In genomic region chr6:108170607-108171290, GRCh38 we compare ENCODE assay signal across 21 cellular contexts. TPM values are rescaled to one million over a fixed set of nuclear protein-coding genes. Genes with fewer than 3 reads are reported as not detected.
DNase-seq lines count a peak whose midpoint lies in the region; ATAC-seq and TF ChIP-seq lines count a peak whose summit lies in the region.
"Had no signal": no experiment of that assay in that cellular context is flagged by ENCODE, and none has a peak within 500 bp of the region (broad histone marks: within the 10 kb centered on the region; RNA-seq: fewer than 3 reads in every experiment).

No MANE protein-coding gene starts in this region.

- no peak overlapping the region for H3K27ac ChIP-seq in iPS-18a (ENCODE audit: low read length)
- H3K27ac ChIP-seq: BLaER1, brain microvascular endothelial cell, colonic mucosa, pancreas, VCaP had no signal

- no peak overlapping the region for H3K9ac ChIP-seq in iPS-18a (ENCODE audit: low read length)
- H3K9ac ChIP-seq: BLaER1 had no signal

- peak overlapping the region; percentile 12 for H3K4me3 ChIP-seq in iPS-18a (ENCODE audit: low read length)
- H3K4me3 ChIP-seq: BLaER1, colonic mucosa, pancreas had no signal

- peaks cover 43% of the 10 kb centered on the region for H3K4me1 Mint-ChIP-seq in activated CD8-positive, alpha-beta T cell treated with anti-CD3 and anti-CD28 coated beads for 36 hours (ENCODE audit: low read depth)
- H3K4me1 Mint-ChIP-seq in activated CD8-positive, alpha-beta T cell treated with anti-CD3 and anti-CD28 coated beads, Interleukin-2, amount 10 ng/mL, durations not matched to agents 7 days and 5 days (ENCODE audit: low read depth): peaks cover 35% of the 10 kb centered on the region
- peaks cover 46% of the 10 kb centered on the region for H3K4me1 Mint-ChIP-seq in activated B cell treated with CpG ODN at 0.5 μM for 24 hours

- H3K27me3 ChIP-seq in iPS-18a (ENCODE audit: control insufficient read depth, insufficient read depth, low read length): peaks cover 100% of the 10 kb centered on the region

- intact Hi-C loops in activated CD8-positive, alpha-beta T cell treated with anti-CD3 and anti-CD28 coated beads for 36 hours (cut with micrococcal nuclease): no loop called here
- intact Hi-C loops in activated B cell treated with CpG ODN at 0.5 μM for 24 hours (cut with micrococcal nuclease): loop anchor here (1.0 to 5.0 kb wide), 3 partner anchors 7 to 357 kb away; no protein-coding TSS in a partner anchor

- peaks cover 3% of the 10 kb centered on the region for H3K9me3 ChIP-seq in iPS-18a (ENCODE audit: control insufficient read depth, low read depth, low read length)
- H3K9me3 ChIP-seq: colonic mucosa, pancreas had no signal

- no peak overlapping the region for H3K27ac Mint-ChIP-seq in activated CD8-positive, alpha-beta T cell treated with anti-CD3 and anti-CD28 coated beads for 36 hours
- no peak overlapping the region for H3K27ac Mint-ChIP-seq in activated CD8-positive, alpha-beta T cell treated with anti-CD3 and anti-CD28 coated beads, Interleukin-2, amount 10 ng/mL, durations not matched to agents 7 days and 5 days
- H3K27ac Mint-ChIP-seq in activated B cell treated with CpG ODN at 0.5 μM for 24 hours: no peak overlapping the region

- H3K4me3 Mint-ChIP-seq in activated CD8-positive, alpha-beta T cell treated with anti-CD3 and anti-CD28 coated beads for 36 hours: no peak overlapping the region
- no peak overlapping the region for H3K4me3 Mint-ChIP-seq in activated CD8-positive, alpha-beta T cell treated with anti-CD3 and anti-CD28 coated beads, Interleukin-2, amount 10 ng/mL, durations not matched to agents 7 days and 5 days
- peak overlapping the region; percentile 20 for H3K4me3 Mint-ChIP-seq in activated B cell treated with CpG ODN at 0.5 μM for 24 hours

- peaks cover 34% of the 10 kb centered on the region for H3K4me1 ChIP-seq in iPS-18a (ENCODE audit: control insufficient read depth, low read depth, low read length)
- H3K4me1 ChIP-seq: BLaER1 had no signal

- POLR2A ChIA-PET in activated CD8-positive, alpha-beta T cell treated with anti-CD3 and anti-CD28 coated beads for 36 hours (lab: Charles Lee): no interaction called here
- POLR2A ChIA-PET in activated CD8-positive, alpha-beta T cell treated with anti-CD3 and anti-CD28 coated beads, Interleukin-2, amount 10 ng/mL, durations not matched to agents 7 days and 5 days (lab: Charles Lee): no interaction called here
- POLR2A ChIA-PET in activated B cell treated with CpG ODN at 0.5 μM for 24 hours (lab: Charles Lee): interaction anchor here (1.5 kb wide), 1 partner anchor 90 kb away, joined by 3 read pairs; the partner anchor contains the start of gene SNX3

- no peaks in the 10 kb centered on the region for H3K9me3 Mint-ChIP-seq in activated CD8-positive, alpha-beta T cell treated with anti-CD3 and anti-CD28 coated beads for 36 hours
- H3K9me3 Mint-ChIP-seq in activated CD8-positive, alpha-beta T cell treated with anti-CD3 and anti-CD28 coated beads, Interleukin-2, amount 10 ng/mL, durations not matched to agents 7 days and 5 days (ENCODE audit: insufficient read depth): no peaks in the 10 kb centered on the region
- peaks cover 4% of the 10 kb centered on the region for H3K9me3 Mint-ChIP-seq in activated B cell treated with CpG ODN at 0.5 μM for 24 hours

- ATAC-seq in activated CD8-positive, alpha-beta T cell treated with anti-CD3 and anti-CD28 coated beads for 36 hours: no peak
- no peak for ATAC-seq in activated CD8-positive, alpha-beta T cell treated with anti-CD3 and anti-CD28 coated beads, Interleukin-2, amount 10 ng/mL, durations not matched to agents 7 days and 5 days
- ATAC-seq in activated B cell treated with CpG ODN at 0.5 μM for 24 hours (ENCODE audit: low read depth) (no peak), GM21515 (IDR thresholded peaks at IDR 0.05; ENCODE audit: unreplicated experiment) (no peak)
- ATAC-seq: pancreas, sciatic nerve had no signal

- CTCF ChIA-PET in activated CD8-positive, alpha-beta T cell treated with anti-CD3 and anti-CD28 coated beads for 36 hours (lab: Charles Lee): interaction anchor here (1.4 to 2.7 kb wide), 2 partner anchors 321 kb away, joined by 4 to 8 read pairs; no protein-coding TSS in a partner anchor
- CTCF ChIA-PET in activated CD8-positive, alpha-beta T cell treated with anti-CD3 and anti-CD28 coated beads, Interleukin-2, amount 10 ng/mL, durations not matched to agents 7 days and 5 days (lab: Charles Lee): no interaction called here
- CTCF ChIA-PET in activated B cell treated with CpG ODN at 0.5 μM for 24 hours (lab: Charles Lee): no interaction called here

- H3K36me3 ChIP-seq in iPS-18a (ENCODE audit: control insufficient read depth, low read depth, low read length): no peaks in the 10 kb centered on the region
- H3K36me3 ChIP-seq: BLaER1, brain microvascular endothelial cell, colonic mucosa, pancreas had no signal

- peak; percentile 8 for DNase-seq in activated CD8-positive, alpha-beta T cell treated with anti-CD3 and anti-CD28 coated beads for 36 hours
- DNase-seq in activated CD8-positive, alpha-beta T cell treated with anti-CD3 and anti-CD28 coated beads, Interleukin-2, amount 10 ng/mL, durations not matched to agents 7 days and 5 days: no peak
- DNase-seq in activated B cell treated with CpG ODN at 0.5 μM for 24 hours (no peak), retina (peak; percentile 50), NCI-H510A (lab: John Stamatoyannopoulos, UW) (no peak), RKO (ENCODE audit: low spot score) (no peak)
- DNase-seq: brain microvascular endothelial cell, colonic mucosa, KG1, NCI-H1694 treated with DMSO at 0.1 percent for 48 hours, NCI-H748 treated with DMSO at 0.1 percent for 48 hours, OCI-M1, pancreas had no signal

- peaks cover 83% of the 10 kb centered on the region for H3K27me3 Mint-ChIP-seq in activated CD8-positive, alpha-beta T cell treated with anti-CD3 and anti-CD28 coated beads for 36 hours
- peaks cover 77% of the 10 kb centered on the region for H3K27me3 Mint-ChIP-seq in activated CD8-positive, alpha-beta T cell treated with anti-CD3 and anti-CD28 coated beads, Interleukin-2, amount 10 ng/mL, durations not matched to agents 7 days and 5 days (ENCODE audit: low read depth)
- peaks cover 71% of the 10 kb centered on the region for H3K27me3 Mint-ChIP-seq in activated B cell treated with CpG ODN at 0.5 μM for 24 hours

- TF ChIP-seq CTCF in activated CD8-positive, alpha-beta T cell treated with anti-CD3 and anti-CD28 coated beads for 36 hours (IDR thresholded peaks at IDR 0.05): no peak
- TF ChIP-seq CTCF in activated B cell treated with CpG ODN at 0.5 μM for 24 hours (IDR thresholded peaks at IDR 0.05): no peak

- H3K36me3 Mint-ChIP-seq in activated CD8-positive, alpha-beta T cell treated with anti-CD3 and anti-CD28 coated beads for 36 hours (ENCODE audit: low read depth): no peaks in the 10 kb centered on the region
- peaks cover 13% of the 10 kb centered on the region for H3K36me3 Mint-ChIP-seq in activated CD8-positive, alpha-beta T cell treated with anti-CD3 and anti-CD28 coated beads, Interleukin-2, amount 10 ng/mL, durations not matched to agents 7 days and 5 days (ENCODE audit: low read depth)
- H3K36me3 Mint-ChIP-seq in activated B cell treated with CpG ODN at 0.5 μM for 24 hours (ENCODE audit: low read depth): peaks cover 4% of the 10 kb centered on the region

RNA-seq across cellular contexts. Expression of gene NR2E1, which starts 4.9 kb away (rescaled TPM):
- total RNA-seq in activated CD8-positive, alpha-beta T cell treated with anti-CD3 and anti-CD28 coated beads for 36 hours: not detected
- not detected for total RNA-seq in activated CD8-positive, alpha-beta T cell treated with anti-CD3 and anti-CD28 coated beads, Interleukin-2, amount 10 ng/mL, durations not matched to agents 7 days and 5 days
- not detected in 2 replicates for total RNA-seq in activated B cell treated with CpG ODN at 0.5 μM for 24 hours
- total RNA-seq: A673; colonic mucosa; lower leg skin; sciatic nerve; T-helper 1 cell treated with Interleukin-12 subunit alpha and Interleukin-12 subunit beta and Interleukin-4 antibody, amounts not matched to agents 30 ng/mL and 1 ng/mL, for 36 hours had no signal

Comparison
In these comparisons a context has a peak if more than half of its experiments do, and no peak if none do; other contexts are left out.
1. DNase-seq: peak in activated CD8-positive, alpha-beta T cell treated with anti-CD3 and anti-CD28 coated beads for 36 hours (single experiment) and retina (single experiment); none in activated CD8-positive, alpha-beta T cell treated with anti-CD3 and anti-CD28 coated beads, Interleukin-2, amount 10 ng/mL, durations not matched to agents 7 days and 5 days (single experiment), activated B cell treated with CpG ODN at 0.5 μM for 24 hours (single experiment), NCI-H510A (single experiment) and RKO (single experiment).